In genomic region chr5:17896605-17897004, GRCh38 we compare ENCODE assay signal across 17 cellular contexts.
DNase-seq lines count a peak whose midpoint lies in the region; ATAC-seq and TF ChIP-seq lines count a peak whose summit lies in the region.
"Had no signal": no experiment of that assay in that cellular context is flagged by ENCODE, and none has a peak within 500 bp of the region (broad histone marks: within the 10 kb centered on the region; RNA-seq: fewer than 3 reads in every experiment).

No MANE protein-coding gene starts in this region.

- H3K4me2 ChIP-seq in GM23338 = no peak overlapping the region
- no peak overlapping the region for H3K4me2 ChIP-seq in fibroblast of lung (ENCODE audit: extremely low read depth, insufficient read depth, low read length)
- H3K4me2 ChIP-seq: PC-9 had no signal

- no peaks in the 10 kb centered on the region for H3F3A ChIP-seq in GM23338 (replicated peaks; ENCODE audit: low read depth)

- H3K4me3 ChIP-seq in GM23338 (no peak overlapping the region), fibroblast of lung (replicated peaks in 1 of 4; ENCODE audit: control extremely low read depth in 1 of 4, insufficient read depth in 1 of 4, low read depth in 3 of 4, low read length in 4 of 4) (no peak overlapping the region), prostate gland (no peak overlapping the region)
- H3K4me3 ChIP-seq: PC-9 had no signal

- DNase-seq in GM23338 (ENCODE audit: low spot score) (no peak), OCI-M1 (lab: John Stamatoyannopoulos, UW) (peak; percentile 51), fibroblast of lung (ENCODE audit: low read depth in 2 of 2) (peak; percentile 4 to 46), prostate gland (ENCODE audit: low spot score) (peak; percentile 7), NAMALWA (ENCODE audit: low spot score) (no peak), COLO829 (ENCODE audit: low spot score) (no peak)
- no peak for DNase-seq in stimulated activated CD4-positive, alpha-beta T cell treated with anti-CD3 and anti-CD28 coated beads, Interleukin-2, amount 100 ng/mL, for 48 hours
- DNase-seq: activated CD8-positive, alpha-beta T cell treated with anti-CD3 and anti-CD28 coated beads, Interleukin-2, amount 10 ng/mL, durations not matched to agents 7 days and 5 days; caudate nucleus; effector CD4-positive, alpha-beta T cell; NCI-H1930; NCI-H524; PC-9 had no signal

- peaks cover 7% of the 10 kb centered on the region; the same call in 2 of the 3 replicates for H3K4me1 Mint-ChIP-seq in GM23338

- H3K4me1 ChIP-seq in GM23338 (ENCODE audit: insufficient read depth) = no peaks in the 10 kb centered on the region
- no peaks in the 10 kb centered on the region for H3K4me1 ChIP-seq in fibroblast of lung (ENCODE audit: control insufficient read depth, extremely low read depth, insufficient read depth, low read length)
- H3K4me1 ChIP-seq in prostate gland (replicated peaks) = no peaks in the 10 kb centered on the region

- no peaks in the 10 kb centered on the region for H3K36me3 Mint-ChIP-seq in GM23338 (ENCODE audit: low read depth)
- H3K36me3 Mint-ChIP-seq: natural killer cell treated with Interleukin-12 subunit alpha and Interleukin-12 subunit beta and Interleukin-15 and Interleukin-18, amount 100 ng/mL, for 72 hours; WTC11 had no signal

- intact Hi-C loops in prostate gland (cut with DNase I) = no loop called here

- no peaks in the 10 kb centered on the region; the same call in 1 of the 3 replicates for H3K9me3 Mint-ChIP-seq in GM23338

- TF ChIP-seq POLR2A in prostate gland (IDR thresholded peaks at IDR 0.05) = no peak

- no peaks in the 10 kb centered on the region for H3K27me3 Mint-ChIP-seq in GM23338 (ENCODE audit: insufficient read depth, low read depth, poor library complexity)
- H3K27me3 Mint-ChIP-seq: natural killer cell treated with Interleukin-12 subunit alpha and Interleukin-12 subunit beta and Interleukin-15 and Interleukin-18, amount 100 ng/mL, for 72 hours had no signal

- no peak overlapping the region for H3K27ac ChIP-seq in GM23338 (ENCODE audit: low read depth)
- H3K27ac ChIP-seq in fibroblast of lung (ENCODE audit: insufficient read depth, low read length) = no peak overlapping the region
- H3K27ac ChIP-seq in prostate gland = no peak overlapping the region
- H3K27ac ChIP-seq: PC-9 had no signal

- H3K9ac ChIP-seq in fibroblast of lung (ENCODE audit: insufficient read depth, low read length) = no peak overlapping the region

- H4K20me1 ChIP-seq in GM23338 (replicated peaks; ENCODE audit: insufficient read depth) (no peaks in the 10 kb centered on the region), fibroblast of lung (ENCODE audit: control insufficient read depth, extremely low read depth, insufficient read depth, low read length) (no peaks in the 10 kb centered on the region)

- peaks cover 21% of the 10 kb centered on the region for H3K9me2 ChIP-seq in GM23338 (ENCODE audit: insufficient read depth)

- no peak overlapping the region for H3K27ac Mint-ChIP-seq in GM23338
- H3K27ac Mint-ChIP-seq: activated CD8-positive, alpha-beta T cell treated with anti-CD3 and anti-CD28 coated beads, Interleukin-2, amount 10 ng/mL, durations not matched to agents 7 days and 5 days; activated T-helper 1 cell treated with anti-CD3 and anti-CD28 coated beads, Interleukin-12 subunit alpha, Interleukin-12 subunit beta, Interleukin-2, Interleukin-4 antibody, amounts not matched to agents 30 ng/mL and 10 ng/mL and 1 ng/mL, durations not matched to agents 14 hours and 24 hours and 36 hours; natural killer cell treated with Interleukin-12 subunit alpha and Interleukin-12 subunit beta and Interleukin-15 and Interleukin-18, amount 100 ng/mL, for 72 hours; WTC11 had no signal

- H3K27me3 ChIP-seq in GM23338 (ENCODE audit: insufficient read depth) (no peaks in the 10 kb centered on the region), fibroblast of lung (ENCODE audit: control insufficient read depth, insufficient read depth, low read length) (no peaks in the 10 kb centered on the region), prostate gland (replicated peaks; ENCODE audit: insufficient read depth) (no peaks in the 10 kb centered on the region)

- H2AFZ ChIP-seq in GM23338 (0 out of 2 replicates have a peak overlapping the region, but pooled peaks have one; percentile 8), fibroblast of lung (ENCODE audit: low read length) (no peak overlapping the region)

- no peaks in the 10 kb centered on the region for H3K36me3 ChIP-seq in GM23338 (ENCODE audit: insufficient read depth)
- H3K36me3 ChIP-seq in fibroblast of lung (ENCODE audit: control insufficient read depth, insufficient read depth, low read length) = no peaks in the 10 kb centered on the region
- no peaks in the 10 kb centered on the region for H3K36me3 ChIP-seq in prostate gland

- no peak overlapping the region for H3K4me3 Mint-ChIP-seq in GM23338
- H3K4me3 Mint-ChIP-seq: activated CD8-positive, alpha-beta T cell treated with anti-CD3 and anti-CD28 coated beads, Interleukin-2, amount 10 ng/mL, durations not matched to agents 7 days and 5 days; activated T-helper 1 cell treated with anti-CD3 and anti-CD28 coated beads, Interleukin-12 subunit alpha, Interleukin-12 subunit beta, Interleukin-2, Interleukin-4 antibody, amounts not matched to agents 30 ng/mL and 10 ng/mL and 1 ng/mL, durations not matched to agents 14 hours and 24 hours and 36 hours; natural killer cell treated with Interleukin-12 subunit alpha and Interleukin-12 subunit beta and Interleukin-15 and Interleukin-18, amount 100 ng/mL, for 72 hours; WTC11 had no signal

- 80% methylated on average over 2 of the region's 2 CpGs for WGBS in prostate gland

- ATAC-seq in GM23338 (no peak), HG03045 (IDR thresholded peaks at IDR 0.05; ENCODE audit: unreplicated experiment) (no peak)
- ATAC-seq: activated CD8-positive, alpha-beta T cell treated with anti-CD3 and anti-CD28 coated beads, Interleukin-2, amount 10 ng/mL, durations not matched to agents 7 days and 5 days; natural killer cell treated with Interleukin-12 subunit alpha and Interleukin-12 subunit beta and Interleukin-15 and Interleukin-18, amount 100 ng/mL, for 72 hours; WTC11 had no signal

- H3K79me2 ChIP-seq in GM23338 (replicated peaks; ENCODE audit: insufficient read depth) (no peaks in the 10 kb centered on the region), fibroblast of lung (ENCODE audit: control insufficient read depth, insufficient read depth, low read length) (no peaks in the 10 kb centered on the region)

- TF ChIP-seq CTCF in GM23338 (conservative IDR thresholded peaks at IDR 0.05; ENCODE audit: low read depth in 2 of 2) (no peak), fibroblast of lung (conservative IDR thresholded peaks at IDR 0.05 in 1 of 2, IDR thresholded peaks at IDR 0.05 in 1 of 2; ENCODE audit: low read depth in 1 of 2, low read length in 2 of 2) (no peak), prostate gland (IDR thresholded peaks at IDR 0.05) (no peak)

- no peaks in the 10 kb centered on the region for H3K9me3 ChIP-seq in fibroblast of lung (ENCODE audit: control insufficient read depth, insufficient read depth, low read depth, low read length)
- no peaks in the 10 kb centered on the region for H3K9me3 ChIP-seq in prostate gland

TF ChIP-seq in GM23338, 12 proteins besides CTCF, POLR2A, EP300 and RAD21 (continues in another document):
- TF ChIP-seq CREB1 (CRISPR knock-in tag; IDR thresholded peaks at IDR 0.05; ENCODE audit: low read depth) = no peak
- TF ChIP-seq POLR2AphosphoS5 (IDR thresholded peaks at IDR 0.05; ENCODE audit: low read depth) = no peak
- TF ChIP-seq REST (IDR thresholded peaks at IDR 0.05; ENCODE audit: unreplicated experiment) = no peak
- no peak for TF ChIP-seq EZH2phosphoT487 (IDR thresholded peaks at IDR 0.05; ENCODE audit: unreplicated experiment)
- no peak for TF ChIP-seq NANOG (IDR thresholded peaks at IDR 0.05; ENCODE audit: borderline replicate concordance)
- no peak for TF ChIP-seq EZH2 (IDR thresholded peaks at IDR 0.05; ENCODE audit: low read depth, unreplicated experiment)
- no peak for TF ChIP-seq STAT1 (IDR thresholded peaks at IDR 0.05; ENCODE audit: unreplicated experiment)
- TF ChIP-seq ZNF114 (CRISPR knock-in tag; IDR thresholded peaks at IDR 0.05) = no peak
- no peak for TF ChIP-seq ZNF331 (CRISPR knock-in tag; IDR thresholded peaks at IDR 0.05; ENCODE audit: low read depth)
- no peak for TF ChIP-seq ETS1 (IDR thresholded peaks at IDR 0.05)

Comparison
In these comparisons a context has a peak if more than half of its experiments do, and no peak if none do; other contexts are left out.
1. DNase-seq: peak in OCI-M1 (single experiment), fibroblast of lung (2 of 2) and prostate gland (single experiment); none in GM23338 (single experiment), NAMALWA (single experiment), COLO829 (single experiment) and stimulated activated CD4-positive, alpha-beta T cell treated with anti-CD3 and anti-CD28 coated beads, Interleukin-2, amount 100 ng/mL, for 48 hours (0 of 2).